In the genomic region with DNA sequence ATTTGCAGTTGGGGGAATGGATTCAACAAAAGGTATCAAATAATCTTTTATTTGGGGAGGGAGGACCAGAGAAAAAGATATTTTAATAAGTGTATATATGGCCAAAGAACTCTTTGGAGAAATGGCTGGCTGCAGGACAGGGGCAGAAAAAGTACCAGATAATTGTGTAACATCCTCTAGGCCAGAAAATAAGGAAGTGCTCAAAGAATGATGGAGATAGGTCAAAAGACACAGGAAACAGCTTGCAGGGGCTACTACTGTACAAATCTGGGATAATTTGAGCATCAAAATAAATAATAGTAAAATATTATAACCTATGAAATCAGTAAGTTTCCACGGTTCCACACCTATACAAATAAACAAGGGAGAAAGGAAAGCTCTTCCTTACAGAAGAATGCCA, we compare ENCODE assay signal across 16 cellular contexts.
"Had no signal": no experiment of that assay in that cellular context is flagged by ENCODE, and none has a peak within 500 bp of the region (broad histone marks: within the 10 kb centered on the region; RNA-seq: fewer than 3 reads in every experiment).

No MANE protein-coding gene starts in this region.

- DNase-seq: activated CD4-positive, alpha-beta T cell treated with anti-CD3 and anti-CD28 coated beads for 1 hour; activated CD4-positive, alpha-beta T cell treated with anti-CD3 and anti-CD28 coated beads, Interleukin-2, amount 50 U/mL, for 48 hours; activated CD8-positive, alpha-beta memory T cell treated with anti-CD3 and anti-CD28 coated beads, Interleukin-2, amount 10 ng/mL, durations not matched to agents 7 days and 5 days; activated effector memory CD4-positive, alpha-beta T cell treated with Interleukin-2 at 50 U/mL for 16 hours; activated naive CD4-positive, alpha-beta T cell treated with anti-CD3 and anti-CD28 coated beads, Interleukin-2, amount 50 U/mL, for 16 hours; activated T-cell treated with anti-CD3 and anti-CD28 coated beads, Interleukin-2, amount 50 U/mL, for 24 hours; erythroblast; islet precursor cell; mammary epithelial cell; mucosa of descending colon; naive thymus-derived CD4-positive, alpha-beta T cell; stimulated activated CD4-positive, alpha-beta T cell treated with anti-CD3 and anti-CD28 coated beads, Interleukin-2, amount 100 ng/mL, for 48 hours; thyroid gland had no signal

- H3K36me3 ChIP-seq: neutrophil, thyroid gland had no signal

- H3K4me3 Mint-ChIP-seq: activated CD8-positive, alpha-beta memory T cell treated with anti-CD3 and anti-CD28 coated beads, Interleukin-2, amount 10 ng/mL, durations not matched to agents 7 days and 5 days; activated T-cell treated with anti-CD3 and anti-CD28 coated beads, Interleukin-2, amount 50 U/mL, for 24 hours; naive thymus-derived CD4-positive, alpha-beta T cell; stimulated activated memory B cell treated with anti-CD40 and anti-IgM and Interleukin-4, amounts not matched to agents 10 μg/mL and 1 μg/mL and 100 μg/mL, for 72 hours had no signal

- H3K27ac Mint-ChIP-seq: activated CD8-positive, alpha-beta memory T cell treated with anti-CD3 and anti-CD28 coated beads, Interleukin-2, amount 10 ng/mL, durations not matched to agents 7 days and 5 days; activated T-cell treated with anti-CD3 and anti-CD28 coated beads, Interleukin-2, amount 50 U/mL, for 24 hours; stimulated activated memory B cell treated with anti-CD40 and anti-IgM and Interleukin-4, amounts not matched to agents 10 μg/mL and 1 μg/mL and 100 μg/mL, for 72 hours had no signal

- H3K4me3 ChIP-seq: mucosa of descending colon, thyroid gland had no signal

- H3K4me1 Mint-ChIP-seq: activated CD8-positive, alpha-beta memory T cell treated with anti-CD3 and anti-CD28 coated beads, Interleukin-2, amount 10 ng/mL, durations not matched to agents 7 days and 5 days; stimulated activated memory B cell treated with anti-CD40 and anti-IgM and Interleukin-4, amounts not matched to agents 10 μg/mL and 1 μg/mL and 100 μg/mL, for 72 hours had no signal

- H3K4me1 ChIP-seq: thyroid gland had no signal

- H3K27me3 Mint-ChIP-seq: activated CD8-positive, alpha-beta memory T cell treated with anti-CD3 and anti-CD28 coated beads, Interleukin-2, amount 10 ng/mL, durations not matched to agents 7 days and 5 days; activated T-cell treated with anti-CD3 and anti-CD28 coated beads, Interleukin-2, amount 50 U/mL, for 24 hours; naive thymus-derived CD4-positive, alpha-beta T cell; stimulated activated memory B cell treated with anti-CD40 and anti-IgM and Interleukin-4, amounts not matched to agents 10 μg/mL and 1 μg/mL and 100 μg/mL, for 72 hours had no signal

- H3K27ac ChIP-seq: neutrophil, VCaP had no signal

- H3K9me3 Mint-ChIP-seq: activated T-cell treated with anti-CD3 and anti-CD28 coated beads, Interleukin-2, amount 50 U/mL, for 24 hours; naive thymus-derived CD4-positive, alpha-beta T cell; stimulated activated memory B cell treated with anti-CD40 and anti-IgM and Interleukin-4, amounts not matched to agents 10 μg/mL and 1 μg/mL and 100 μg/mL, for 72 hours had no signal

- H3K9me3 ChIP-seq: mucosa of descending colon, neutrophil, thyroid gland had no signal

- H3K27me3 ChIP-seq: neutrophil, thyroid gland had no signal
